ENCODE assay signal across 1 cellular context in the genomic region with DNA sequence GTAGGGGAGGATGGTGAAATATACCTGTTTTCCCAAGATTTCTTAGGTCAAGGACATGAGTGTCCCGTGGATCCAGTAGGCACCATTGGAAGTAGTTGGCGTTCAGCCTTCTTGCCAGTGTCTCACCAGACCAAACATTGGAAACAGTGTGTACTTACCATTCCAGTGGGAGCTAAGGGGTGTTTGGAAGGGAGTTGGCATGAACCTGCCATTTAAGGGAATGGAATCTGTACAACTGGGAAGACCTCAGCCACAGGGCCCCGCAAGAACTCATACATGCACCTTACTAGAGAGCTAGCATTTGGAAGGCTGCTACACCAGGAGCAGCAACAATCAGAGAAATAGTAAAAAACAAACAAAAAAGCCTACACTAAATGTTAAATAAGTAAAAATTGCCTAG.
TF ChIP-seq lines count a peak whose summit lies in the region.

No MANE protein-coding gene starts in this region.

TF ChIP-seq in HepG2, 621 proteins besides CTCF, POLR2A, EP300 and RAD21:
- TF ChIP-seq SMAD9 (CRISPR knock-in tag; IDR thresholded peaks at IDR 0.05) (no peak), RBM22 (optimal IDR thresholded peaks at IDR 0.05; ENCODE audit: low read length) (peak; percentile 60)
